1 cellular context compared by ENCODE assay signal in the genomic region with DNA sequence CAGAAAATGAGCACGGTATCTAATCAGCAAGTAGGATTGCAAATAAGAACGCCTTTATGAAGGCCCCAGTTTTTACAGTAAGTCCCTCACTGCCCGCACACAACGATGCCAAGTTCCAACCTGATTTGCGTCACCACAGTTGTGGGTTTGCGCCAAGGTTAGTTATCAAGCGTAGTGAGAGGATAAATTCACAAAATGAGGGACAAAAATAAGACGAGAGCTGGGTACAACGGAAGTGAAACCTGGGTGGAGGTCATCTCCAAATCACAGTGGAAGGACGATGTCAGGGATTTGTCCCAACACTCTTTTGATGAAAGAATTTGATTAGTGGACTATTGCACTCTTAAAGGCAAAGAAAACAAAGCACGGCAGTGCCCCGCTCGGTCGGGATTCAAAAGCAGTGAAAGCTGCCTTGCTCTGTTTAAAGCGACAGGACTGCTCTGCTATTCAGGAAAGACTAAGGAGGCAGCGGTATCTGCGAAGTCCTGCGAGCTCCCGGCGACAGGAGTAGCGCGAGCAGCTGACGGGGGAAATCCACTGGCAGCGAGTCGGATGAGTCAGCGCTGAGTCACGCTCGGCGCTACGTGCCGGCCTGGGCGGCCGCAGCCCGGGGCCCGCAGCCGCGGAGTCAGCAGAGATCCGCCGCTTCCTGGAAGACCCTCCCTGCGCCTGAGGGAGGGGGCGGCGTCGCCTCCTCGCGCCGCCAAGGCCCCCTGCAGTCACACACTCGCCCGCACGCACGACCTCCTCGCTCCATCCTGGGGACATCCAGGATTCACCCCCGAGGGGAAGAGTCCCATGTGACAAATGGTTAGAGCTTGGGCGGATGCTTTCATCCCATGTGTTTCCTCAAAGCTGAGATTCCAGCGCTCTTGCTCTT.
TF ChIP-seq lines count a peak whose summit lies in the region.

No MANE protein-coding gene starts in this region.

TF ChIP-seq in HepG2, 621 proteins besides CTCF, POLR2A, EP300 and RAD21 (continued from another document):
- TF ChIP-seq, protein P1, sequence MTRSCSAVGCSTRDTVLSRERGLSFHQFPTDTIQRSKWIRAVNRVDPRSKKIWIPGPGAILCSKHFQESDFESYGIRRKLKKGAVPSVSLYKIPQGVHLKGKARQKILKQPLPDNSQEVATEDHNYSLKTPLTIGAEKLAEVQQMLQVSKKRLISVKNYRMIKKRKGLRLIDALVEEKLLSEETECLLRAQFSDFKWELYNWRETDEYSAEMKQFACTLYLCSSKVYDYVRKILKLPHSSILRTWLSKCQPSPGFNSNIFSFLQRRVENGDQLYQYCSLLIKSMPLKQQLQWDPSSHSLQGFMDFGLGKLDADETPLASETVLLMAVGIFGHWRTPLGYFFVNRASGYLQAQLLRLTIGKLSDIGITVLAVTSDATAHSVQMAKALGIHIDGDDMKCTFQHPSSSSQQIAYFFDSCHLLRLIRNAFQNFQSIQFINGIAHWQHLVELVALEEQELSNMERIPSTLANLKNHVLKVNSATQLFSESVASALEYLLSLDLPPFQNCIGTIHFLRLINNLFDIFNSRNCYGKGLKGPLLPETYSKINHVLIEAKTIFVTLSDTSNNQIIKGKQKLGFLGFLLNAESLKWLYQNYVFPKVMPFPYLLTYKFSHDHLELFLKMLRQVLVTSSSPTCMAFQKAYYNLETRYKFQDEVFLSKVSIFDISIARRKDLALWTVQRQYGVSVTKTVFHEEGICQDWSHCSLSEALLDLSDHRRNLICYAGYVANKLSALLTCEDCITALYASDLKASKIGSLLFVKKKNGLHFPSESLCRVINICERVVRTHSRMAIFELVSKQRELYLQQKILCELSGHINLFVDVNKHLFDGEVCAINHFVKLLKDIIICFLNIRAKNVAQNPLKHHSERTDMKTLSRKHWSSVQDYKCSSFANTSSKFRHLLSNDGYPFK (CRISPR knock-in tag; IDR thresholded peaks at IDR 0.05; ENCODE audit: borderline replicate concordance) = peak; percentile 68; the same call in 1 of the 2 replicates
- 0 out of 2 replicates have a peak, but pooled peaks have one; percentile 38 for TF ChIP-seq ZNF317 (CRISPR knock-in tag; IDR thresholded peaks at IDR 0.05)
